Comparison of ENCODE assay signal across 8 cellular contexts in genomic region chr2:191150121-191150450, GRCh38. TPM values are rescaled to one million over a fixed set of nuclear protein-coding genes. Genes with fewer than 3 reads are reported as not detected.
DNase-seq lines count a peak whose midpoint lies in the region; ATAC-seq and TF ChIP-seq lines count a peak whose summit lies in the region.

No MANE protein-coding gene starts in this region.

- 31 to 32% methylated on average over 6 of the region's 6 CpGs for WGBS in upper lobe of left lung, 2 donors

- peak overlapping the region; percentile 96 for H3K27ac Mint-ChIP-seq in activated CD4-positive, alpha-beta T cell treated with anti-CD3 and anti-CD28 coated beads, Interleukin-2, amount 10 ng/mL, durations not matched to agents 7 days and 5 days
- peak overlapping the region; percentile 94 for H3K27ac Mint-ChIP-seq in activated naive CD8-positive, alpha-beta T cell

- H3K27me3 Mint-ChIP-seq in activated CD4-positive, alpha-beta T cell treated with anti-CD3 and anti-CD28 coated beads, Interleukin-2, amount 10 ng/mL, durations not matched to agents 7 days and 5 days: no peaks in the 10 kb centered on the region
- no peaks in the 10 kb centered on the region for H3K27me3 Mint-ChIP-seq in activated naive CD8-positive, alpha-beta T cell

- peak overlapping the region; percentile 93 for H3K4me3 Mint-ChIP-seq in activated CD4-positive, alpha-beta T cell treated with anti-CD3 and anti-CD28 coated beads, Interleukin-2, amount 10 ng/mL, durations not matched to agents 7 days and 5 days
- peak overlapping the region; percentile 97 for H3K4me3 Mint-ChIP-seq in activated naive CD8-positive, alpha-beta T cell

- peak overlapping the region; percentile 40 to 80 (median 75) for H3K27ac ChIP-seq in upper lobe of left lung

- H3K9me3 ChIP-seq in upper lobe of left lung: no peaks in the 10 kb centered on the region

- ATAC-seq in HG03064 (IDR thresholded peaks at IDR 0.05; ENCODE audit: low read depth, unreplicated experiment) (peak; percentile 30), left lobe of liver (peak; percentile 36), upper lobe of left lung (ENCODE audit: low FRiP score in 2 of 2) (peak; percentile 8 to 43)

- peaks cover 65% of the 10 kb centered on the region for H3K4me1 Mint-ChIP-seq in activated CD4-positive, alpha-beta T cell treated with anti-CD3 and anti-CD28 coated beads, Interleukin-2, amount 10 ng/mL, durations not matched to agents 7 days and 5 days
- H3K4me1 Mint-ChIP-seq in activated naive CD8-positive, alpha-beta T cell (ENCODE audit: low read depth): peaks cover 66% of the 10 kb centered on the region

- TF ChIP-seq EP300 in upper lobe of left lung (IDR thresholded peaks at IDR 0.05): no peak

- H3K36me3 ChIP-seq in upper lobe of left lung: no peaks in the 10 kb centered on the region

- peaks cover 29% of the 10 kb centered on the region for H3K36me3 Mint-ChIP-seq in activated CD4-positive, alpha-beta T cell treated with anti-CD3 and anti-CD28 coated beads, Interleukin-2, amount 10 ng/mL, durations not matched to agents 7 days and 5 days (ENCODE audit: low read depth)
- peaks cover 22% of the 10 kb centered on the region for H3K36me3 Mint-ChIP-seq in activated naive CD8-positive, alpha-beta T cell

- no peak for TF ChIP-seq POLR2A in upper lobe of left lung (IDR thresholded peaks at IDR 0.05)

- POLR2A ChIA-PET in activated CD4-positive, alpha-beta T cell treated with anti-CD3 and anti-CD28 coated beads, Interleukin-2, amount 10 ng/mL, durations not matched to agents 7 days and 5 days (lab: Charles Lee): interaction anchor here (0.6 to 0.9 kb wide), 2 partner anchors 88 to 102 kb away, joined by 3 read pairs; no protein-coding TSS in a partner anchor

- CTCF ChIA-PET in activated CD4-positive, alpha-beta T cell treated with anti-CD3 and anti-CD28 coated beads, Interleukin-2, amount 10 ng/mL, durations not matched to agents 7 days and 5 days (lab: Charles Lee): interaction anchor here (0.9 to 4.3 kb wide), 7 partner anchors 9 to 98 kb away, joined by 3 to 29 read pairs (median 5); no protein-coding TSS in a partner anchor

- H3K4me1 ChIP-seq in upper lobe of left lung: peaks cover 0 to 15% (median 3%) of the 10 kb centered on the region in 4 donors

- no peak for DNase-seq in activated CD4-positive, alpha-beta T cell treated with anti-CD3 and anti-CD28 coated beads, Interleukin-2, amount 10 ng/mL, durations not matched to agents 7 days and 5 days
- DNase-seq in activated CD4-positive, alpha-beta T cell treated with anti-CD3 and anti-CD28 coated beads for 1 hour: no peak
- no peak for DNase-seq in left lobe of liver (ENCODE audit: low spot score)
- no peak for DNase-seq in upper lobe of left lung
- DNase-seq in D341Med (ENCODE audit: low spot score): no peak
- no peak for DNase-seq in NCI-H146 treated with DMSO at 0.1 percent for 48 hours (lab: John Stamatoyannopoulos, UW; ENCODE audit: unreplicated experiment)

- no peak for TF ChIP-seq CTCF in upper lobe of left lung (IDR thresholded peaks at IDR 0.05)

- no peaks in the 10 kb centered on the region for H3K9me3 Mint-ChIP-seq in activated CD4-positive, alpha-beta T cell treated with anti-CD3 and anti-CD28 coated beads, Interleukin-2, amount 10 ng/mL, durations not matched to agents 7 days and 5 days
- H3K9me3 Mint-ChIP-seq in activated naive CD8-positive, alpha-beta T cell (ENCODE audit: low read depth): no peaks in the 10 kb centered on the region

- peak overlapping the region; percentile 25 to 63 (median 56) for H3K4me3 ChIP-seq in upper lobe of left lung

- no peaks in the 10 kb centered on the region for H3K27me3 ChIP-seq in upper lobe of left lung

RNA-seq across cellular contexts. Expression of gene STAT4, which starts 0.7 kb away (rescaled TPM):
- 10 to 100 TPM; 72.6 to 84.4 TPM for total RNA-seq in activated CD4-positive, alpha-beta T cell treated with anti-CD3 and anti-CD28 coated beads, Interleukin-2, amount 10 ng/mL, durations not matched to agents 7 days and 5 days
- 0.98 TPM for total RNA-seq in left lobe of liver
- 10 to 100 TPM in 1 of 6 donors, 1 to 10 TPM in 5; 3.6 to 11.9 (median 6.0) TPM for total RNA-seq in upper lobe of left lung

Comparison
In these comparisons a context has a peak if more than half of its experiments do, and no peak if none do; other contexts are left out.
1. RNA of gene STAT4, which starts 0.7 kb away (total RNA-seq): 72.6 to 84.4 TPM in activated CD4-positive, alpha-beta T cell treated with anti-CD3 and anti-CD28 coated beads, Interleukin-2, amount 10 ng/mL, durations not matched to agents 7 days and 5 days; 3.6 to 11.9 TPM in upper lobe of left lung and 0.98 TPM in left lobe of liver (single experiment); every median in the first group is over 4 times any median in the second.
2. Peak in every context shown above with its lines, with median percentiles within 50 percentile points of each other: ATAC-seq.